Comparison of ENCODE assay signal across 8 cellular contexts in the genomic region with DNA sequence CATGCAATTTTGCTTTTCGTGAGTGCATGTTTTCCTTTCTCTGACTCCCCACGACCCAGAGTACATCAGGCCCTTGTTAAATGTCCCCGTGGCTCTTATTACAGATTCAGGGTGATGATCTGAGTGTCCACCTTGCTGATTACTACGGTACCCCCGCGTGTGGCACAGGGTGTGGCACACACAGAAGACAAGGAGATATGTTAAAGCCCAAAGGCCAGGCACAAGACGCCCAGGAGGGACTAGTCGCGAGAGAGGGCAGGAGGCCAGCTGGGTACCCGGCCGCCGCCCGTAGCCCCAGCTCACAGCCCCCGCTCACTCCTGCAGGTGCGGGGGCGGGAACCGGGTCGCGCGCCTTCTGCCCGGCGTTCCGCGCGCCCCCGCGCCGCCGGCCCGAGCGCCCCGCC. TPM values are rescaled to one million over a fixed set of nuclear protein-coding genes. Genes with fewer than 3 reads are reported as not detected.
DNase-seq lines count a peak whose midpoint lies in the region; ATAC-seq and TF ChIP-seq lines count a peak whose summit lies in the region.

No MANE protein-coding gene starts in this region.

- no peak overlapping the region for H3K27ac Mint-ChIP-seq in GM23338
- peak overlapping the region; percentile 79 for H3K27ac Mint-ChIP-seq in activated naive CD8-positive, alpha-beta T cell treated with anti-CD3 and anti-CD28 coated beads, Interleukin-2, amount 50 U/mL, for 24 hours

- in situ Hi-C loops in transverse colon (cut with MboI; ENCODE audit: low pct_ligation_motif_present in 1 of 4, low pct_unique_long_range_greater_than_20kb in 1 of 4, low sequenced_read_pairs in 3 of 4) = no loop called here

- ATAC-seq in GM23338 (peak; percentile 65), right lobe of liver (no peak)
- peak; percentile 54 for ATAC-seq in activated naive CD8-positive, alpha-beta T cell treated with anti-CD3 and anti-CD28 coated beads, Interleukin-2, amount 50 U/mL, for 24 hours

- no peaks in the 10 kb centered on the region for H3F3A ChIP-seq in GM23338 (replicated peaks; ENCODE audit: low read depth)

- H3K36me3 Mint-ChIP-seq in GM23338 (ENCODE audit: low read depth) = no peaks in the 10 kb centered on the region
- H3K36me3 Mint-ChIP-seq in activated naive CD8-positive, alpha-beta T cell treated with anti-CD3 and anti-CD28 coated beads, Interleukin-2, amount 50 U/mL, for 24 hours (ENCODE audit: low read depth) = peaks cover 3% of the 10 kb centered on the region

- H2AFZ ChIP-seq in ACC112 (ENCODE audit: low read length, unreplicated experiment) (peak overlapping the region; percentile 100), GM23338 (peak overlapping the region; percentile 100)

- H3K36me3 ChIP-seq in ACC112 (ENCODE audit: insufficient read depth, low read length) (no peaks in the 10 kb centered on the region), GM23338 (ENCODE audit: insufficient read depth) (no peaks in the 10 kb centered on the region), right lobe of liver (no peaks in the 10 kb centered on the region), transverse colon (no peaks in the 10 kb centered on the region)

- intact Hi-C loops in right lobe of liver (cut with DNase I) = no loop called here
- intact Hi-C loops in transverse colon (cut with DNase I; ENCODE audit: low total_unique reads) = no loop called here

- no peaks in the 10 kb centered on the region for H3K79me2 ChIP-seq in ACC112 (ENCODE audit: control insufficient read depth, insufficient read depth, low read length, unreplicated experiment)
- no peaks in the 10 kb centered on the region for H3K79me2 ChIP-seq in GM23338 (replicated peaks; ENCODE audit: insufficient read depth)

- no peaks in the 10 kb centered on the region for H3K9me3 ChIP-seq in right lobe of liver
- no peaks in the 10 kb centered on the region for H3K9me3 ChIP-seq in transverse colon

- peak overlapping the region; percentile 86 for H3K4me3 Mint-ChIP-seq in GM23338
- peak overlapping the region; percentile 84 for H3K4me3 Mint-ChIP-seq in activated naive CD8-positive, alpha-beta T cell treated with anti-CD3 and anti-CD28 coated beads, Interleukin-2, amount 50 U/mL, for 24 hours

- H3K27ac ChIP-seq in ACC112 (ENCODE audit: low read depth, low read length) = no peak overlapping the region
- no peak overlapping the region for H3K27ac ChIP-seq in GM23338 (ENCODE audit: low read depth)
- H3K27ac ChIP-seq in right lobe of liver = peak overlapping the region in 2 of 3 donors; percentile 86 to 90
- H3K27ac ChIP-seq in transverse colon = peak overlapping the region; percentile 87 to 92 (median 88)

- H3K4me2 ChIP-seq in GM23338 = peak overlapping the region; percentile 93

- peaks cover 10% of the 10 kb centered on the region for H3K4me1 ChIP-seq in ACC112 (ENCODE audit: control insufficient read depth, insufficient read depth, low read length, unreplicated experiment)
- peaks cover 13% of the 10 kb centered on the region; the same call in 1 of the 2 replicates for H3K4me1 ChIP-seq in GM23338 (ENCODE audit: insufficient read depth)
- H3K4me1 ChIP-seq in right lobe of liver = peaks cover 0 to 10% (median 0%) of the 10 kb centered on the region in 4 donors
- H3K4me1 ChIP-seq in transverse colon = peaks cover 5 to 23% (median 11%) of the 10 kb centered on the region in 4 donors

- TF ChIP-seq CTCF in GM23338 (conservative IDR thresholded peaks at IDR 0.05; ENCODE audit: low read depth in 2 of 2) (no peak), right lobe of liver (IDR thresholded peaks at IDR 0.05) (no peak), transverse colon (IDR thresholded peaks at IDR 0.05) (no peak)

- H3K27me3 ChIP-seq in ACC112 (ENCODE audit: insufficient read depth, low read length) (no peaks in the 10 kb centered on the region), GM23338 (ENCODE audit: insufficient read depth) (peaks cover 51% of the 10 kb centered on the region), right lobe of liver (no peaks in the 10 kb centered on the region), transverse colon (no peaks in the 10 kb centered on the region)

- no peaks in the 10 kb centered on the region; the same call in 1 of the 2 replicates for H4K20me1 ChIP-seq in GM23338 (replicated peaks; ENCODE audit: insufficient read depth)

- DNase-seq in GM23338 (ENCODE audit: low spot score) (no peak), right lobe of liver (no peak), transverse colon (no peak), cerebellar cortex (ENCODE audit: low spot score) (no peak), RPMI8226 (no peak)
- no peak for DNase-seq in activated naive CD8-positive, alpha-beta T cell treated with anti-CD3 and anti-CD28 coated beads, Interleukin-2, amount 50 U/mL, for 24 hours
- DNase-seq in stimulated activated CD4-positive, alpha-beta T cell treated with anti-CD3 and anti-CD28 coated beads, Interleukin-2, amount 100 ng/mL, for 24 hours = no peak

- H3K9me2 ChIP-seq in GM23338 (ENCODE audit: insufficient read depth) = no peaks in the 10 kb centered on the region

- H3K4me1 Mint-ChIP-seq in GM23338 = peaks cover 11% of the 10 kb centered on the region; the same call in 2 of the 3 replicates
- peaks cover 38% of the 10 kb centered on the region for H3K4me1 Mint-ChIP-seq in activated naive CD8-positive, alpha-beta T cell treated with anti-CD3 and anti-CD28 coated beads, Interleukin-2, amount 50 U/mL, for 24 hours

- H3K9me3 Mint-ChIP-seq in GM23338 = peaks cover 4% of the 10 kb centered on the region; the same call in 2 of the 3 replicates
- H3K9me3 Mint-ChIP-seq in activated naive CD8-positive, alpha-beta T cell treated with anti-CD3 and anti-CD28 coated beads, Interleukin-2, amount 50 U/mL, for 24 hours = no peaks in the 10 kb centered on the region

- no peak for TF ChIP-seq EP300 in transverse colon (IDR thresholded peaks at IDR 0.05; ENCODE audit: low read depth)

- peaks cover 27% of the 10 kb centered on the region for H3K27me3 Mint-ChIP-seq in GM23338 (ENCODE audit: insufficient read depth, low read depth, poor library complexity)
- no peaks in the 10 kb centered on the region for H3K27me3 Mint-ChIP-seq in activated naive CD8-positive, alpha-beta T cell treated with anti-CD3 and anti-CD28 coated beads, Interleukin-2, amount 50 U/mL, for 24 hours

- H3K4me3 ChIP-seq in ACC112 (ENCODE audit: low read depth, low read length) = peak overlapping the region; percentile 88
- H3K4me3 ChIP-seq in GM23338 = peak overlapping the region; percentile 77
- peak overlapping the region; percentile 51 to 95 (median 86) for H3K4me3 ChIP-seq in right lobe of liver
- H3K4me3 ChIP-seq in transverse colon = peak overlapping the region; percentile 59 to 97 (median 81)

- no peak for TF ChIP-seq POLR2A in right lobe of liver (IDR thresholded peaks at IDR 0.05)
- TF ChIP-seq POLR2A in transverse colon (IDR thresholded peaks at IDR 0.05) = no peak

- 1% methylated on average over 9 of the region's 32 CpGs for WGBS in right lobe of liver (ENCODE audit: insufficient coverage, low coverage, low lambda C conversion rate, missing lambda C conversion rate)
- 2 to 3% methylated on average over 6 to 11 of the region's 32 CpGs for WGBS in transverse colon (ENCODE audit: low coverage in 1 of 2), 2 donors

TF ChIP-seq in GM23338, 12 proteins besides CTCF, POLR2A, EP300 and RAD21 (continues in another document):
- TF ChIP-seq JUNB (IDR thresholded peaks at IDR 0.05; ENCODE audit: unreplicated experiment) (no peak), POLR2AphosphoS5 (IDR thresholded peaks at IDR 0.05; ENCODE audit: low read depth) (no peak), ZNF114 (CRISPR knock-in tag; IDR thresholded peaks at IDR 0.05) (no peak), ZNF331 (CRISPR knock-in tag; IDR thresholded peaks at IDR 0.05; ENCODE audit: low read depth) (no peak), CREB1 (CRISPR knock-in tag; IDR thresholded peaks at IDR 0.05; ENCODE audit: low read depth) (no peak), NANOG (IDR thresholded peaks at IDR 0.05; ENCODE audit: borderline replicate concordance) (no peak), EZH2 (IDR thresholded peaks at IDR 0.05; ENCODE audit: low read depth, unreplicated experiment) (no peak)
- TF ChIP-seq, protein P1, sequence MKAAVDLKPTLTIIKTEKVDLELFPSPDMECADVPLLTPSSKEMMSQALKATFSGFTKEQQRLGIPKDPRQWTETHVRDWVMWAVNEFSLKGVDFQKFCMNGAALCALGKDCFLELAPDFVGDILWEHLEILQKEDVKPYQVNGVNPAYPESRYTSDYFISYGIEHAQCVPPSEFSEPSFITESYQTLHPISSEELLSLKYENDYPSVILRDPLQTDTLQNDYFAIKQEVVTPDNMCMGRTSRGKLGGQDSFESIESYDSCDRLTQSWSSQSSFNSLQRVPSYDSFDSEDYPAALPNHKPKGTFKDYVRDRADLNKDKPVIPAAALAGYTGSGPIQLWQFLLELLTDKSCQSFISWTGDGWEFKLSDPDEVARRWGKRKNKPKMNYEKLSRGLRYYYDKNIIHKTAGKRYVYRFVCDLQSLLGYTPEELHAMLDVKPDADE (IDR thresholded peaks at IDR 0.05) = no peak
- TF ChIP-seq, protein P2, sequence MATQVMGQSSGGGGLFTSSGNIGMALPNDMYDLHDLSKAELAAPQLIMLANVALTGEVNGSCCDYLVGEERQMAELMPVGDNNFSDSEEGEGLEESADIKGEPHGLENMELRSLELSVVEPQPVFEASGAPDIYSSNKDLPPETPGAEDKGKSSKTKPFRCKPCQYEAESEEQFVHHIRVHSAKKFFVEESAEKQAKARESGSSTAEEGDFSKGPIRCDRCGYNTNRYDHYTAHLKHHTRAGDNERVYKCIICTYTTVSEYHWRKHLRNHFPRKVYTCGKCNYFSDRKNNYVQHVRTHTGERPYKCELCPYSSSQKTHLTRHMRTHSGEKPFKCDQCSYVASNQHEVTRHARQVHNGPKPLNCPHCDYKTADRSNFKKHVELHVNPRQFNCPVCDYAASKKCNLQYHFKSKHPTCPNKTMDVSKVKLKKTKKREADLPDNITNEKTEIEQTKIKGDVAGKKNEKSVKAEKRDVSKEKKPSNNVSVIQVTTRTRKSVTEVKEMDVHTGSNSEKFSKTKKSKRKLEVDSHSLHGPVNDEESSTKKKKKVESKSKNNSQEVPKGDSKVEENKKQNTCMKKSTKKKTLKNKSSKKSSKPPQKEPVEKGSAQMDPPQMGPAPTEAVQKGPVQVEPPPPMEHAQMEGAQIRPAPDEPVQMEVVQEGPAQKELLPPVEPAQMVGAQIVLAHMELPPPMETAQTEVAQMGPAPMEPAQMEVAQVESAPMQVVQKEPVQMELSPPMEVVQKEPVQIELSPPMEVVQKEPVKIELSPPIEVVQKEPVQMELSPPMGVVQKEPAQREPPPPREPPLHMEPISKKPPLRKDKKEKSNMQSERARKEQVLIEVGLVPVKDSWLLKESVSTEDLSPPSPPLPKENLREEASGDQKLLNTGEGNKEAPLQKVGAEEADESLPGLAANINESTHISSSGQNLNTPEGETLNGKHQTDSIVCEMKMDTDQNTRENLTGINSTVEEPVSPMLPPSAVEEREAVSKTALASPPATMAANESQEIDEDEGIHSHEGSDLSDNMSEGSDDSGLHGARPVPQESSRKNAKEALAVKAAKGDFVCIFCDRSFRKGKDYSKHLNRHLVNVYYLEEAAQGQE (IDR thresholded peaks at IDR 0.05; ENCODE audit: unreplicated experiment) = no peak

RNA-seq across cellular contexts. Expression of a gene that starts 0.3 kb away (rescaled TPM):
- 5.0 and 6.6 TPM in 2 replicates for total RNA-seq in GM23338 (2014; rRNA removed; shearing (Covaris generic))
- polyA plus RNA-seq in GM23338 (2016; fragmentation: Nextera tagmentation; extraction: Ambion mirVana) = 4.6 and 6.0 TPM in 2 replicates
- total RNA-seq in right lobe of liver (10 to 100 TPM in 3 of 6 experiments, 1 to 10 TPM in 3; 5.5 to 15.6 (median 9.9) TPM), transverse colon (10 to 100 TPM in 3 of 4 donors, 1 to 10 TPM in 1; 1.9 to 13.1 (median 11.6) TPM)

Comparison
In these comparisons a context has a peak if more than half of its experiments do, and no peak if none do; other contexts are left out.
1. H3K27ac ChIP-seq: peak in right lobe of liver (2 of 3) and transverse colon (4 of 4); none in ACC112 (single experiment) and GM23338 (single experiment).
2. ATAC-seq: peak in GM23338 (single experiment) and activated naive CD8-positive, alpha-beta T cell treated with anti-CD3 and anti-CD28 coated beads, Interleukin-2, amount 50 U/mL, for 24 hours (single experiment); none in right lobe of liver (0 of 4).
3. Peak in every context shown above with its lines, with median percentiles within 50 percentile points of each other: H3K4me3 ChIP-seq.